Comparison of ENCODE assay signal across 1 cellular context in the genomic region with DNA sequence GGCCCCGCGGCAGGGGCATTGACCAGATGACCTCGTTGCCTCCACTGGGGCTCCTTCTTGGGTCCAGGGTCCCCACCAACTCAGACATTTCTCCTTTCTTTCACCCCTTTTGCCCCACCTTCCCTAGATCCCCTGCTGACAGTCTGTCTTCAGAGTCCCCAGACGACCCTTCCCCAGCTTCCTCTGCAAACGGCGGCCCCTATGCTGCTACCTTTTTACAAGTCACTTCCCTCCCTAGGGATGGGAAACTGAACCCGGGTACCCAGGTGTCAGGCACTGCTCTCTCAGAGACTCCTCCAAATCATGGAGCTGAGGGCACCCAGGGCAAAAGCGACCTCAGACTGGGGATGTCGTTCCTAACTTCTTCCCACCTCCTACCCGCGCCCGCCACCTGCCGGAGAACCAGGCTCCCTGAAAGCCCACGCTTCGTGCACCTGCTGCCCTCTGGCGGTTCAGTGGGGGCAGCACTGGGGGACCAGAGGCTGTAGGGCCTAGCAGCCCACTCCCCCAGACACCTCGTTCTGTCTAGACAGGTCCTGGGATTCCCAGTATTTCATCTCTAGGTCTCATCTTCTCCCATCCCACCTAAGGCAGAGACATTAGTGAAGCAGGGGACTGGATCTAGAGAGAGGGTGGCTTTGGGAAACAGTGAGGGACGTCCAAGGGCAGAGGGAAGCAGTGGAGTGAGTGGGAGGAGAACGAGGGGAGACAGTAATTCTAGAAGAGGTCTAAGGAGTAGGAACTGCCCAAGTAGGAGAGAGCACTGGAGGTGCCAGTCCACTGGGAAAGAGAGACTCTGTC.
TF ChIP-seq lines count a peak whose summit lies in the region.

No MANE protein-coding gene starts in this region.

TF ChIP-seq in WTC11, 78 proteins besides CTCF, POLR2A, EP300 and RAD21 (continued from another document):
- peak; percentile 60 for TF ChIP-seq PRDM15 (CRISPR knock-in tag; IDR thresholded peaks at IDR 0.05)
- TF ChIP-seq JUN (CRISPR knock-in tag; IDR thresholded peaks at IDR 0.05), result no peak
- TF ChIP-seq, protein P1, sequence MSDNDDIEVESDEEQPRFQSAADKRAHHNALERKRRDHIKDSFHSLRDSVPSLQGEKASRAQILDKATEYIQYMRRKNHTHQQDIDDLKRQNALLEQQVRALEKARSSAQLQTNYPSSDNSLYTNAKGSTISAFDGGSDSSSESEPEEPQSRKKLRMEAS (CRISPR knock-in tag; IDR thresholded peaks at IDR 0.05), result 0 out of 2 replicates have a peak, but pooled peaks have one; percentile 14
